Comparison of ENCODE assay signal across 1 cellular context in the genomic region with DNA sequence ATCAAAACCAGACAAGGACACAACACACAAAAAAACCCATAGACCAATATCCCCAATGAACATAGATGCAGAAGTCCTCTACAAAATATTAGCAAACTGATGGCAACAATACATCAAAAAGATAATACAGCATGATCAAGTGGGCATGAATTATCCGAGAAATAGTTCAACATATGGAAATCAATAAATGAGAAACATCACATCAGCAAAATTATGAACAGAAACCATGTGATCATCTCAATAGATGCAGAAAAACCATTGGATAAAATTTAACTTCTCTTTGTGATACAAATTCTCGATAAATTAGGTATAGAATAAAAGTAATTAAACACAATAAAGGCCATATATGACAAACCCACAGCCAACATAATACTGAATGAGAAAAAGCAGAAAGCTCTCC.
TF ChIP-seq lines count a peak whose summit lies in the region.

No MANE protein-coding gene starts in this region.

TF ChIP-seq in HepG2, 621 proteins besides CTCF, POLR2A, EP300 and RAD21 (continued from another document):
- TF ChIP-seq, protein P1, sequence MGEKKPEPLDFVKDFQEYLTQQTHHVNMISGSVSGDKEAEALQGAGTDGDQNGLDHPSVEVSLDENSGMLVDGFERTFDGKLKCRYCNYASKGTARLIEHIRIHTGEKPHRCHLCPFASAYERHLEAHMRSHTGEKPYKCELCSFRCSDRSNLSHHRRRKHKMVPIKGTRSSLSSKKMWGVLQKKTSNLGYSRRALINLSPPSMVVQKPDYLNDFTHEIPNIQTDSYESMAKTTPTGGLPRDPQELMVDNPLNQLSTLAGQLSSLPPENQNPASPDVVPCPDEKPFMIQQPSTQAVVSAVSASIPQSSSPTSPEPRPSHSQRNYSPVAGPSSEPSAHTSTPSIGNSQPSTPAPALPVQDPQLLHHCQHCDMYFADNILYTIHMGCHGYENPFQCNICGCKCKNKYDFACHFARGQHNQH (CRISPR knock-in tag; IDR thresholded peaks at IDR 0.05) = no peak
- no peak for TF ChIP-seq TBL1XR1 (IDR thresholded peaks at IDR 0.05; ENCODE audit: borderline replicate concordance, low read length, partially characterized antibody)
